In genomic region chr1:159790237-159790917, GRCh38 we compare ENCODE assay signal across 7 cellular contexts. TPM values are rescaled to one million over a fixed set of nuclear protein-coding genes. Genes with fewer than 3 reads are reported as not detected.
DNase-seq lines count a peak whose midpoint lies in the region; FAIRE-seq and TF ChIP-seq lines count a peak whose summit lies in the region.

No MANE protein-coding gene starts in this region.

- H3K27me3 ChIP-seq in adipocyte (replicated peaks; ENCODE audit: control insufficient read depth, insufficient read depth, low read length), result peaks cover 10% of the 10 kb centered on the region

- DNase-seq in EL (peak; percentile 28), HuH-7 (ENCODE audit: low spot score) (peak; percentile 39), adipocyte (ENCODE audit: low read depth) (peak; percentile 62), lung microvascular endothelial cell (ENCODE audit: low read depth in 2 of 2) (peak; percentile 46 to 62), GM12892 (ENCODE audit: insufficient read length) (no peak), coronary artery (ENCODE audit: low spot score) (no peak)
- no peak for DNase-seq in activated CD4-positive, alpha-beta T cell treated with anti-CD3 and anti-CD28 coated beads for 4 hours

- FAIRE-seq in GM12892 (lab: Jason Lieb, UNC), result no peak

- no peak overlapping the region for H3K4me3 ChIP-seq in adipocyte (ENCODE audit: low read length)
- no peak overlapping the region for H3K4me3 ChIP-seq in coronary artery

- TF ChIP-seq POLR2A in GM12892 (IDR thresholded peaks at IDR 0.05; ENCODE audit: low read depth, low read length), result no peak

- no peaks in the 10 kb centered on the region for H3K36me3 ChIP-seq in adipocyte (ENCODE audit: control insufficient read depth, insufficient read depth, low read length, severe bottlenecking)

- H3K4me1 ChIP-seq in adipocyte (ENCODE audit: control insufficient read depth, insufficient read depth, low read length), result peaks cover 10% of the 10 kb centered on the region

- no peak overlapping the region for H3K9ac ChIP-seq in adipocyte (ENCODE audit: low read length)

- no peak overlapping the region for H3K27ac ChIP-seq in coronary artery

- TF ChIP-seq CTCF in coronary artery (IDR thresholded peaks at IDR 0.05), result no peak

- H3K9me3 ChIP-seq in adipocyte (ENCODE audit: control insufficient read depth, low read length), result no peaks in the 10 kb centered on the region

RNA-seq across cellular contexts. Expression of gene DUSP23, which starts 9.6 kb away (rescaled TPM):
- 20.7 and 32.5 TPM in 2 replicates for total RNA-seq in lung microvascular endothelial cell
- 4.0 TPM for polyA plus RNA-seq in GM12892 (2012; ENCODE audit: missing spikeins)

RNA-seq across cellular contexts. Expression of gene FCRL6, which starts 11.8 kb away (rescaled TPM):
- not detected in 2 replicates for total RNA-seq in lung microvascular endothelial cell
- polyA plus RNA-seq in GM12892 (2012; ENCODE audit: missing spikeins), result not detected

RNA-seq across cellular contexts. Expression of gene SLAMF8, which starts 36.3 kb away (rescaled TPM):
- total RNA-seq in lung microvascular endothelial cell, result not detected in 2 replicates
- polyA plus RNA-seq in GM12892 (2012; ENCODE audit: missing spikeins), result not detected

Comparison
In these comparisons a context has a peak if more than half of its experiments do, and no peak if none do; other contexts are left out.
1. DNase-seq: peak in EL (single experiment), HuH-7 (single experiment), adipocyte (single experiment) and lung microvascular endothelial cell (2 of 2); none in GM12892 (single experiment), activated CD4-positive, alpha-beta T cell treated with anti-CD3 and anti-CD28 coated beads for 4 hours (0 of 2) and coronary artery (single experiment).